ENCODE assay signal across 11 cellular contexts in the genomic region with DNA sequence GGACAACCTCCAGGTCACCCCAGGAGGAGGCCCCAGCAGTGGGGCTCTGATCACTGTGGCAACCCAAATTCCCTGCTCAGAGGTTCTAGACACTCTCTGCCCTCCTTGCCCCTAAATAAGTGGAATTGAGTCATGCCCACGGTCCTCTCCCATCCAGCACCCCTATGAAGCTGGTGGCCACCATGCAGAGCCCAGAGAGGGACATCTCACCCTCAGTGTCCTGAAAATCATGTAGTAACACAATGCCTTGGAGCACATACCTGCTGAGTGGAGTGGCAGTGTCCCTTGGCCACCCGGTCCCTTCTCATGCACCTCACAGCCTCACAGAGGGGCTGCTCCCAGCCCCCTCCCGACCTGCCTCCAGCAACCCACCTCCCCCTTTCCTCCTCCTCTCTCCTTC.
A peak's percentile ranks its signal among the peaks of the same experiment; 100 is the strongest.
DNase-seq lines count a peak whose midpoint lies in the region; ATAC-seq and TF ChIP-seq lines count a peak whose summit lies in the region.
"Had no signal": no experiment of that assay in that cellular context is flagged by ENCODE, and none has a peak within 500 bp of the region (broad histone marks: within the 10 kb centered on the region; RNA-seq: fewer than 3 reads in every experiment).

No MANE protein-coding gene starts in this region.

- H3K4me1 Mint-ChIP-seq in CD4-positive, CD25-positive, alpha-beta regulatory T cell, result peaks cover 0 to 35% (median 17%) of the 10 kb centered on the region in 4 donors
- H3K4me1 Mint-ChIP-seq in activated T-helper 2 cell treated with anti-CD3 and anti-CD28 coated beads, Interferon-gamma antibody, Interleukin-2, Interleukin-4, amounts not matched to agents 10 μg/mL and 5 μg/mL and 100 μg/mL, durations not matched to agents 14 hours and 24 hours and 36 hours (ENCODE audit: low read depth), result peaks cover 42% of the 10 kb centered on the region

- TF ChIP-seq POLR2A in esophagus muscularis mucosa (IDR thresholded peaks at IDR 0.05; ENCODE audit: low read depth) (no peak), sigmoid colon (IDR thresholded peaks at IDR 0.05) (no peak)

- peaks cover 0 to 3% (median 0%) of the 10 kb centered on the region in 7 donors for H3K9me3 Mint-ChIP-seq in CD4-positive, CD25-positive, alpha-beta regulatory T cell
- H3K9me3 Mint-ChIP-seq in activated T-helper 2 cell treated with anti-CD3 and anti-CD28 coated beads, Interferon-gamma antibody, Interleukin-2, Interleukin-4, amounts not matched to agents 10 μg/mL and 5 μg/mL and 100 μg/mL, durations not matched to agents 14 hours and 24 hours and 36 hours, result no peaks in the 10 kb centered on the region

- no peak for DNase-seq in CD4-positive, CD25-positive, alpha-beta regulatory T cell
- DNase-seq in esophagus muscularis mucosa (ENCODE audit: extremely low spot score) (no peak), sigmoid colon (peak; percentile 35), HCEC 1CT (no peak), nucleus accumbens (lab: John Stamatoyannopoulos, UW) (no peak), NCI-H2081 treated with DMSO at 0.1 percent for 48 hours (lab: John Stamatoyannopoulos, UW) (no peak)
- DNase-seq in activated T-helper 2 cell treated with anti-CD3 and anti-CD28 coated beads, Interferon-gamma antibody, Interleukin-2, Interleukin-4, amounts not matched to agents 10 μg/mL and 5 μg/mL and 100 μg/mL, durations not matched to agents 14 hours and 24 hours and 36 hours (ENCODE audit: low spot score), result no peak
- DNase-seq: cerebellar nuclear complex, NCI-H1694 had no signal

- intact Hi-C loops in esophagus muscularis mucosa (cut with DNase I), result no loop called here
- intact Hi-C loops in sigmoid colon (cut with DNase I), result no loop called here
- intact Hi-C loops in activated T-helper 2 cell treated with anti-CD3 and anti-CD28 coated beads, Interferon-gamma antibody, Interleukin-2, Interleukin-4, amounts not matched to agents 10 μg/mL and 5 μg/mL and 100 μg/mL, durations not matched to agents 14 hours and 24 hours and 36 hours (cut with micrococcal nuclease), result loop anchor here (2.0 kb wide), 1 partner anchor 51 kb away; no protein-coding TSS in a partner anchor

- peak overlapping the region in 2 of 3 donors; percentile 27 to 86 for H3K27ac Mint-ChIP-seq in CD4-positive, CD25-positive, alpha-beta regulatory T cell
- H3K27ac Mint-ChIP-seq in activated T-helper 2 cell treated with anti-CD3 and anti-CD28 coated beads, Interferon-gamma antibody, Interleukin-2, Interleukin-4, amounts not matched to agents 10 μg/mL and 5 μg/mL and 100 μg/mL, durations not matched to agents 14 hours and 24 hours and 36 hours, result no peak overlapping the region

- TF ChIP-seq EP300 in esophagus muscularis mucosa (IDR thresholded peaks at IDR 0.05) (no peak), sigmoid colon (IDR thresholded peaks at IDR 0.05) (no peak)

- H3K4me1 ChIP-seq in CD4-positive, CD25-positive, alpha-beta regulatory T cell (ENCODE audit: control insufficient read depth, insufficient read depth, low read length, poor library complexity, severe bottlenecking), result peaks cover 3% of the 10 kb centered on the region
- peaks cover 70 to 77% (median 73%) of the 10 kb centered on the region in 4 donors for H3K4me1 ChIP-seq in esophagus muscularis mucosa
- H3K4me1 ChIP-seq in sigmoid colon, result peaks cover 0 to 39% (median 38%) of the 10 kb centered on the region in 4 donors

- H3K4me3 Mint-ChIP-seq in CD4-positive, CD25-positive, alpha-beta regulatory T cell, result peak overlapping the region in 2 of 4 donors; percentile 79 to 80
- no peak overlapping the region for H3K4me3 Mint-ChIP-seq in activated T-helper 2 cell treated with anti-CD3 and anti-CD28 coated beads, Interferon-gamma antibody, Interleukin-2, Interleukin-4, amounts not matched to agents 10 μg/mL and 5 μg/mL and 100 μg/mL, durations not matched to agents 14 hours and 24 hours and 36 hours (ENCODE audit: low read depth)

- no peaks in the 10 kb centered on the region for H3K27me3 ChIP-seq in CD4-positive, CD25-positive, alpha-beta regulatory T cell (ENCODE audit: control insufficient read depth, insufficient read depth, low read length)
- H3K27me3 ChIP-seq in esophagus muscularis mucosa (no peaks in the 10 kb centered on the region), sigmoid colon (no peaks in the 10 kb centered on the region)
- H3K27me3 ChIP-seq: pancreas had no signal

- no peaks in the 10 kb centered on the region for H3K36me3 ChIP-seq in CD4-positive, CD25-positive, alpha-beta regulatory T cell (ENCODE audit: control insufficient read depth, insufficient read depth, low read length)
- H3K36me3 ChIP-seq in KOPT-K1 (ENCODE audit: insufficient read depth, low read length), result no peaks in the 10 kb centered on the region
- no peaks in the 10 kb centered on the region for H3K36me3 ChIP-seq in esophagus muscularis mucosa
- no peaks in the 10 kb centered on the region for H3K36me3 ChIP-seq in sigmoid colon
- H3K36me3 ChIP-seq: pancreas had no signal

- peaks cover 8% of the 10 kb centered on the region for H3K27me3 Mint-ChIP-seq in CD4-positive, CD25-positive, alpha-beta regulatory T cell
- no peaks in the 10 kb centered on the region for H3K27me3 Mint-ChIP-seq in activated T-helper 2 cell treated with anti-CD3 and anti-CD28 coated beads, Interferon-gamma antibody, Interleukin-2, Interleukin-4, amounts not matched to agents 10 μg/mL and 5 μg/mL and 100 μg/mL, durations not matched to agents 14 hours and 24 hours and 36 hours (ENCODE audit: low read depth)

- ATAC-seq in CD4-positive, CD25-positive, alpha-beta regulatory T cell (ENCODE audit: low read depth in 2 of 2), result no peak

- H3K9me3 ChIP-seq in CD4-positive, CD25-positive, alpha-beta regulatory T cell (ENCODE audit: control insufficient read depth in 2 of 2, low read length in 2 of 2), result no peaks in the 10 kb centered on the region
- H3K9me3 ChIP-seq in KOPT-K1 (ENCODE audit: insufficient read depth, low read length, poor library complexity, severe bottlenecking), result no peaks in the 10 kb centered on the region
- no peaks in the 10 kb centered on the region for H3K9me3 ChIP-seq in esophagus muscularis mucosa
- no peaks in the 10 kb centered on the region for H3K9me3 ChIP-seq in sigmoid colon
- H3K9me3 ChIP-seq: pancreas had no signal

- WGBS in esophagus muscularis mucosa, result 94% methylated on average over 3 of the region's 3 CpGs
- 76 to 89% methylated on average over 3 of the region's 3 CpGs for WGBS in sigmoid colon, 2 donors

- no peak overlapping the region for H3K4me3 ChIP-seq in CD4-positive, CD25-positive, alpha-beta regulatory T cell (ENCODE audit: low read depth, low read length)
- H3K4me3 ChIP-seq in esophagus muscularis mucosa (no peak overlapping the region), sigmoid colon (no peak overlapping the region)
- H3K4me3 ChIP-seq: pancreas had no signal

- H3K27ac ChIP-seq in CD4-positive, CD25-positive, alpha-beta regulatory T cell (ENCODE audit: insufficient read depth, low read length, poor library complexity, severe bottlenecking), result no peak overlapping the region
- H3K27ac ChIP-seq in KOPT-K1 (ENCODE audit: low read depth, low read length, poor library complexity, severe bottlenecking) (peak overlapping the region; percentile 30), esophagus muscularis mucosa (replicated peaks in 1 of 4) (peak overlapping the region; percentile 44 to 86 (median 80)), sigmoid colon (peak overlapping the region in 3 of 4 donors; percentile 45 to 80 (median 77))

- H3K36me3 Mint-ChIP-seq in CD4-positive, CD25-positive, alpha-beta regulatory T cell, result no peaks in the 10 kb centered on the region
- H3K36me3 Mint-ChIP-seq in activated T-helper 2 cell treated with anti-CD3 and anti-CD28 coated beads, Interferon-gamma antibody, Interleukin-2, Interleukin-4, amounts not matched to agents 10 μg/mL and 5 μg/mL and 100 μg/mL, durations not matched to agents 14 hours and 24 hours and 36 hours (ENCODE audit: low read depth), result no peaks in the 10 kb centered on the region

- TF ChIP-seq CTCF in esophagus muscularis mucosa (IDR thresholded peaks at IDR 0.05) (no peak), sigmoid colon (IDR thresholded peaks at IDR 0.05) (no peak)
